ENCODE assay signal across 30 cellular contexts in genomic region chr17:6512552-6512951, GRCh38.
"Had no signal": no experiment of that assay in that cellular context is flagged by ENCODE, and none has a peak within 500 bp of the region (broad histone marks: within the 10 kb centered on the region; RNA-seq: fewer than 3 reads in every experiment).

No MANE protein-coding gene starts in this region.

- H3K4me1 Mint-ChIP-seq: central memory CD8-positive, alpha-beta T cell had no signal

- H3K9me3 ChIP-seq: colonic mucosa, esophagus muscularis mucosa, gastroesophageal sphincter, heart left ventricle, left ventricle myocardium inferior, lower lobe of right lung, prostate gland, sigmoid colon, suprapubic skin, transverse colon, upper lobe of right lung, uterus had no signal

- H3K9me3 Mint-ChIP-seq: central memory CD8-positive, alpha-beta T cell; nephron; neural progenitor cell; stimulated activated naive CD8-positive, alpha-beta T cell treated with anti-CD3 and anti-CD28 coated beads, Interleukin-15, Interleukin-2, amounts not matched to agents 100 ng/mL and 50 ng/mL, for 24 hours had no signal

- FAIRE-seq: islet of Langerhans had no signal

- H3K4me1 ChIP-seq: colonic mucosa, heart left ventricle, left ventricle myocardium inferior, lower lobe of right lung, prostate gland, upper lobe of right lung, uterus had no signal

- H3K27ac ChIP-seq: colonic mucosa, dorsolateral prefrontal cortex, esophagus muscularis mucosa, foreskin keratinocyte, gastroesophageal sphincter, heart left ventricle, hepatocyte, left ventricle myocardium inferior, lower lobe of right lung, neural progenitor cell, prostate gland, sigmoid colon, skin epidermis, suprapubic skin, transverse colon, upper lobe of right lung, uterus had no signal

- H3K4me3 Mint-ChIP-seq: central memory CD8-positive, alpha-beta T cell; naive thymus-derived CD4-positive, alpha-beta T cell; nephron; neural progenitor cell; stimulated activated naive B cell treated with anti-CD40 and anti-IgM and Interleukin-4, amounts not matched to agents 10 μg/mL and 1 μg/mL and 100 μg/mL, for 72 hours; stimulated activated naive CD8-positive, alpha-beta T cell treated with anti-CD3 and anti-CD28 coated beads, Interleukin-15, Interleukin-2, amounts not matched to agents 100 ng/mL and 50 ng/mL, for 24 hours had no signal

- DNase-seq: colonic mucosa; effector CD4-positive, alpha-beta T cell; foreskin keratinocyte; heart left ventricle; left cardiac atrium; left ventricle myocardium inferior; lower lobe of right lung; mesenchymal stem cell; midbrain; naive thymus-derived CD4-positive, alpha-beta T cell; right cardiac atrium; stimulated activated CD4-positive, alpha-beta T cell treated with anti-CD3 and anti-CD28 coated beads, Interleukin-15, amount 100 ng/mL, for 24 hours; stimulated activated CD4-positive, alpha-beta T cell treated with anti-CD3 and anti-CD28 coated beads, Interleukin-2, amount 100 ng/mL, for 48 hours; stimulated activated naive B cell treated with anti-CD40 and anti-IgM and Interleukin-4, amounts not matched to agents 10 μg/mL and 1 μg/mL and 100 μg/mL, for 72 hours; transverse colon; upper lobe of right lung; uterus had no signal

- H3K4me2 ChIP-seq: hepatocyte, neural progenitor cell had no signal

- ATAC-seq: foreskin keratinocyte; gastroesophageal sphincter; heart left ventricle; left cardiac atrium; lower lobe of right lung; naive thymus-derived CD4-positive, alpha-beta T cell; right cardiac atrium; stimulated activated naive B cell treated with anti-CD40 and anti-IgM and Interleukin-4, amounts not matched to agents 10 μg/mL and 1 μg/mL and 100 μg/mL, for 72 hours; upper lobe of right lung had no signal

- H3K27ac Mint-ChIP-seq: nephron; stimulated activated naive B cell treated with anti-CD40 and anti-IgM and Interleukin-4, amounts not matched to agents 10 μg/mL and 1 μg/mL and 100 μg/mL, for 72 hours; stimulated activated naive CD8-positive, alpha-beta T cell treated with anti-CD3 and anti-CD28 coated beads, Interleukin-15, Interleukin-2, amounts not matched to agents 100 ng/mL and 50 ng/mL, for 24 hours had no signal

- H3K79me2 ChIP-seq: hepatocyte had no signal

- H3K27me3 ChIP-seq: colonic mucosa, dorsolateral prefrontal cortex, esophagus muscularis mucosa, gastroesophageal sphincter, hepatocyte, neural progenitor cell, sigmoid colon, suprapubic skin, transverse colon, upper lobe of right lung, uterus had no signal

- H3K36me3 Mint-ChIP-seq: neural progenitor cell; stimulated activated naive B cell treated with anti-CD40 and anti-IgM and Interleukin-4, amounts not matched to agents 10 μg/mL and 1 μg/mL and 100 μg/mL, for 72 hours had no signal

- H3K9ac ChIP-seq: neural progenitor cell had no signal

- H3K4me3 ChIP-seq: colonic mucosa, dorsolateral prefrontal cortex, esophagus muscularis mucosa, gastroesophageal sphincter, heart left ventricle, hepatocyte, left ventricle myocardium inferior, lower lobe of right lung, neural progenitor cell, prostate gland, sigmoid colon, skin epidermis, suprapubic skin, transverse colon, upper lobe of right lung, uterus had no signal

- H3K36me3 ChIP-seq: colonic mucosa, gastroesophageal sphincter, heart left ventricle, left ventricle myocardium inferior, lower lobe of right lung, neural progenitor cell, prostate gland, sigmoid colon, suprapubic skin, transverse colon, upper lobe of right lung, uterus had no signal
